In genomic region chr6:137075790-137076189, GRCh38 we compare ENCODE assay signal across 2 cellular contexts. TPM values are rescaled to one million over a fixed set of nuclear protein-coding genes. Genes with fewer than 3 reads are reported as not detected.
"Had no signal": no experiment of that assay in that cellular context is flagged by ENCODE, and none has a peak within 500 bp of the region (broad histone marks: within the 10 kb centered on the region; RNA-seq: fewer than 3 reads in every experiment).

No MANE protein-coding gene starts in this region.

RNA-seq across cellular contexts. Expression of gene IL20RA, which starts 31.0 kb away (rescaled TPM):
- total RNA-seq: GM23248, HFFc6 had no signal
- polyA plus RNA-seq: GM23248 had no signal
